27 cellular contexts compared by ENCODE assay signal in genomic region chr3:56053727-56054126, GRCh38.
"Had no signal": no experiment of that assay in that cellular context is flagged by ENCODE, and none has a peak within 500 bp of the region (broad histone marks: within the 10 kb centered on the region; RNA-seq: fewer than 3 reads in every experiment).

No MANE protein-coding gene starts in this region.

- H3K36me3 ChIP-seq: breast epithelium, Peyer's patch, SJSA1 had no signal

- H3K36me3 Mint-ChIP-seq: activated naive CD4-positive, alpha-beta T cell treated with anti-CD3 and anti-CD28 coated beads, Interleukin-2, amount 50 U/mL, for 24 hours had no signal

- H3K27me3 Mint-ChIP-seq: activated naive CD4-positive, alpha-beta T cell treated with anti-CD3 and anti-CD28 coated beads, Interleukin-2, amount 50 U/mL, for 24 hours had no signal

- H3K9me3 ChIP-seq: breast epithelium, Peyer's patch, SJSA1 had no signal

- H3K4me1 ChIP-seq: breast epithelium, Peyer's patch, SJSA1 had no signal

- H3K27ac Mint-ChIP-seq: activated CD8-positive, alpha-beta T cell treated with anti-CD3 and anti-CD28 coated beads, Interleukin-2, amount 10 ng/mL, durations not matched to agents 7 days and 5 days; activated naive CD4-positive, alpha-beta T cell treated with anti-CD3 and anti-CD28 coated beads, Interleukin-2, amount 50 U/mL, for 24 hours; T-helper 2 cell treated with Interferon-gamma antibody and Interleukin-4, amounts not matched to agents 5 μg/mL and 100 μg/mL, for 36 hours had no signal

- H3K4me1 Mint-ChIP-seq: activated naive CD4-positive, alpha-beta T cell treated with anti-CD3 and anti-CD28 coated beads, Interleukin-2, amount 50 U/mL, for 24 hours had no signal

- H3K27ac ChIP-seq: breast epithelium, Peyer's patch, RWPE1, SJSA1 had no signal

- H3K27me3 ChIP-seq: breast epithelium, Peyer's patch, SJSA1 had no signal

- ATAC-seq: activated CD4-positive, CD25-positive, alpha-beta regulatory T cell treated with anti-CD3 and anti-CD28 coated beads, Interleukin-2, amount 50 U/mL, for 24 hours; activated CD8-positive, alpha-beta T cell treated with anti-CD3 and anti-CD28 coated beads, Interleukin-2, amount 10 ng/mL, durations not matched to agents 7 days and 5 days; SK-N-SH treated with all-trans-retinoic acid at 6 μM for 48 hours had no signal

- H3K4me3 ChIP-seq: breast epithelium, Peyer's patch, SJSA1 had no signal

- H3K9me3 Mint-ChIP-seq: activated naive CD4-positive, alpha-beta T cell treated with anti-CD3 and anti-CD28 coated beads, Interleukin-2, amount 50 U/mL, for 24 hours; T-helper 2 cell treated with Interferon-gamma antibody and Interleukin-4, amounts not matched to agents 5 μg/mL and 100 μg/mL, for 36 hours had no signal

- DNase-seq: activated CD4-positive, alpha-beta T cell treated with anti-CD3 and anti-CD28 coated beads for 48 hours; activated CD4-positive, alpha-beta T cell treated with anti-CD3 and anti-CD28 coated beads, Interleukin-2, amount 50 U/mL, for 4 hours; activated CD8-positive, alpha-beta memory T cell treated with anti-CD3 and anti-CD28 coated beads, Interleukin-2, amount 50 U/mL, for 48 hours; activated CD8-positive, alpha-beta T cell treated with anti-CD3 and anti-CD28 coated beads, Interleukin-2, amount 10 ng/mL, durations not matched to agents 7 days and 5 days; activated naive CD4-positive, alpha-beta T cell; activated T-cell treated with anti-CD3 and anti-CD28 coated beads, Interleukin-2, amount 50 U/mL, for 1 hour; aorta; caudate nucleus; KG1; NCI-H1048; NCI-H146; NCI-H187 treated with DMSO at 0.1 percent for 48 hours; NCI-H2081 treated with DMSO at 0.1 percent for 48 hours; NCI-H446; NCI-H526; NK-92 treated with Interleukin-12 subunit alpha and Interleukin-12 subunit beta, amount 100 ng/mL, for 24 hours; OCI-M1; Peyer's patch; Right ventricle myocardium superior; SW 1271 had no signal

- H3K4me3 Mint-ChIP-seq: activated CD8-positive, alpha-beta T cell treated with anti-CD3 and anti-CD28 coated beads, Interleukin-2, amount 10 ng/mL, durations not matched to agents 7 days and 5 days; activated naive CD4-positive, alpha-beta T cell treated with anti-CD3 and anti-CD28 coated beads, Interleukin-2, amount 50 U/mL, for 24 hours; T-helper 2 cell treated with Interferon-gamma antibody and Interleukin-4, amounts not matched to agents 5 μg/mL and 100 μg/mL, for 36 hours had no signal
